ENCODE assay signal across 8 cellular contexts in the genomic region with DNA sequence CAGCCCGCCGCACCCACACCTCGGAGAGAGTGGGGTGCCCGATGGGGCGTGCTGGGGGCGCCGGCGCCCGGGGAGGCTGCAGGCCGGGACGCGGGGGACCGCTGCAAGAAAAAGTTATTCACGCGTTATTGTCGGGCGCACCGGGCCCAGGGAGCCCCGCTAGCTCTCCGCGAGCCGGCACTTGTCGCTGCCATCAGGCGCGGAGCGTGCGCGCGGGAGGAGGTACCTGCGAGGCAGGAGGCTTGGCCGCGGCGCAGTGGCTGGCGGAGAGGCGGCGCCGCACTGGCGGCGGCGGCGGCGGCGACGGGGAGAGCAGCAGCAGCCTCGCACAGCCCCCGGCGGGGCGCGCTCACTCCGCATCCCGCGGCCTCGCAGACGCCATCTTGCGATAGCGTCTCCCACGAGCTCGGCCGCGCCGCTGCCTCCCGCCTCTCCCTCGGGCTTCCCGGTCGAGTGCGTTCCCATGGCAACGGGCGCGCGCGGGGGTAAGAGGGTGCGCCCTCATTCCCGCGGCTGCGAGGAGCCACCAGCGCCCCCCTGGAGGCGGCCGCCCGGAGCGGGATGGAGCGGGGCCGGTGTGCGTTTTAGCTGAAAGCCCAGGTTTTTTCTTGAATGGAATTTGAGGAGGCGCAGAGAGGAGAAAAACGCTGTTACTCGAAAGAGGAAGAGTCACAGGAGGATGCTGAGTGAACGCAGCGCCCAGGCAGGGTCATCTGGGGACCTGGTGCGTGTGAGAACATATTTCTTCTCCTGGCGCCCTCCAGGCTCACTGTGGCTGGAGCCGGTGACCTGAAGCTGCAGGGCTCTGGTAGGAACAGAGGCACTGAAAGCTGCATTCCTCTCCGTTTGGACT. TPM values are rescaled to one million over a fixed set of nuclear protein-coding genes. Genes with fewer than 3 reads are reported as not detected.
A peak's percentile ranks its signal among the peaks of the same experiment; 100 is the strongest.
DNase-seq lines count a peak whose midpoint lies in the region; ATAC-seq and TF ChIP-seq lines count a peak whose summit lies in the region.

Gene CHN1, minus strand, starts transcription at position 402 of the 853 bp plus-strand sequence. CDS start 469 bp downstream, outside the sequence.

- DNase-seq in HK-2 (ENCODE audit: unreplicated experiment) = peak; percentile 67
- peak; percentile 62 for DNase-seq in activated effector memory CD4-positive, alpha-beta T cell treated with Interleukin-2 at 50 U/mL for 16 hours
- no peak for DNase-seq in foreskin keratinocyte
- DNase-seq in neural progenitor cell (ENCODE audit: low spot score) = peak; percentile 96

- H3K4me2 ChIP-seq in BLaER1 treated with 17β-estradiol and CSF1 and Interleukin-3, amounts not matched to agents 10 nM and 100 nM = peak within 1 kb of the TSS; percentile 95 to 100 (median 99)
- peak within 1 kb of the TSS; percentile 99 for H3K4me2 ChIP-seq in neural progenitor cell

- H3K9me3 ChIP-seq in BLaER1 treated with 17β-estradiol and CSF1 and Interleukin-3, amounts not matched to agents 10 nM and 100 nM (replicated peaks in 1 of 11) = no peaks in the 10 kb centered on the region
- H3K9me3 ChIP-seq in neural progenitor cell (ENCODE audit: low read depth) = no peaks in the 10 kb centered on the region
- H3K9me3 ChIP-seq in stomach smooth muscle (ENCODE audit: control insufficient read depth in 2 of 2, low read length in 2 of 2) = no peaks in the 10 kb centered on the region

- TF ChIP-seq CTCF in foreskin keratinocyte (conservative IDR thresholded peaks at IDR 0.05) (peak; percentile 13), neural progenitor cell (IDR thresholded peaks at IDR 0.05) (peak; percentile 38)

- H3F3A ChIP-seq in neural progenitor cell (ENCODE audit: low read depth) = peaks cover 48% of the 10 kb centered on the region

- no peak within 1 kb of the TSS for H3K27ac ChIP-seq in BLaER1 treated with 17β-estradiol and CSF1 and Interleukin-3, amounts not matched to agents 10 nM and 100 nM
- H3K27ac ChIP-seq in foreskin keratinocyte (no peak within 1 kb of the TSS), neural progenitor cell (peak within 1 kb of the TSS; percentile 92), stomach smooth muscle (ENCODE audit: low read length) (peak within 1 kb of the TSS; percentile 69)

- H3K4me1 ChIP-seq in BLaER1 treated with 17β-estradiol and CSF1 and Interleukin-3, amounts not matched to agents 10 nM and 100 nM = peaks cover 0 to 6% (median 0%) of the 10 kb centered on the region in 10 experiments; a peak in 4 of 20 replicates
- H3K4me1 ChIP-seq in foreskin keratinocyte = peaks cover 3% of the 10 kb centered on the region
- H3K4me1 ChIP-seq in neural progenitor cell = peaks cover 63% of the 10 kb centered on the region
- peaks cover 12% of the 10 kb centered on the region for H3K4me1 ChIP-seq in stomach smooth muscle (ENCODE audit: control insufficient read depth, insufficient read depth, low read length)

- H3K4me3 Mint-ChIP-seq in neural progenitor cell = peak within 1 kb of the TSS; percentile 99

- H3K4me3 ChIP-seq in BLaER1 treated with 17β-estradiol and CSF1 and Interleukin-3, amounts not matched to agents 10 nM and 100 nM = peak within 1 kb of the TSS; percentile 63 to 78 (median 70)
- H3K4me3 ChIP-seq in neural progenitor cell (peak within 1 kb of the TSS; percentile 97), stomach smooth muscle (ENCODE audit: low read length in 2 of 2) (peak within 1 kb of the TSS; percentile 83 to 84)

- H3K36me3 Mint-ChIP-seq in neural progenitor cell = no peaks in the 10 kb centered on the region

- peak within 1 kb of the TSS; percentile 25 to 74 (median 56); a peak in 21 of 22 replicates for H3K9ac ChIP-seq in BLaER1 treated with 17β-estradiol and CSF1 and Interleukin-3, amounts not matched to agents 10 nM and 100 nM
- peak within 1 kb of the TSS; percentile 65 for H3K9ac ChIP-seq in neural progenitor cell
- peak within 1 kb of the TSS; percentile 70 to 71 for H3K9ac ChIP-seq in stomach smooth muscle (ENCODE audit: low read length in 2 of 2)

- H3K4me1 Mint-ChIP-seq in neural progenitor cell = peaks cover 43% of the 10 kb centered on the region

- peak within 1 kb of the TSS; percentile 90 for H2AFZ ChIP-seq in neural progenitor cell (replicated peaks)

- no peaks in the 10 kb centered on the region for H3K9me3 Mint-ChIP-seq in neural progenitor cell

- peaks cover 0 to 14% (median 7%) of the 10 kb centered on the region in 11 experiments; a peak in 9 of 22 replicates for H4K20me1 ChIP-seq in BLaER1 treated with 17β-estradiol and CSF1 and Interleukin-3, amounts not matched to agents 10 nM and 100 nM
- H4K20me1 ChIP-seq in neural progenitor cell (ENCODE audit: low read depth) = peaks cover 14% of the 10 kb centered on the region

- peaks cover 52% of the 10 kb centered on the region for H3K79me2 ChIP-seq in neural progenitor cell (ENCODE audit: low read depth)

- H3K36me3 ChIP-seq in BLaER1 treated with 17β-estradiol and CSF1 and Interleukin-3, amounts not matched to agents 10 nM and 100 nM = no peaks in the 10 kb centered on the region
- H3K36me3 ChIP-seq in neural progenitor cell (no peaks in the 10 kb centered on the region), stomach smooth muscle (ENCODE audit: control insufficient read depth in 2 of 2, insufficient read depth in 2 of 2, low read length in 2 of 2) (no peaks in the 10 kb centered on the region)

- H3K27me3 ChIP-seq in BLaER1 treated with 17β-estradiol and CSF1 and Interleukin-3, amounts not matched to agents 10 nM and 100 nM = peaks cover 79 to 86% (median 84%) of the 10 kb centered on the region in 11 experiments
- H3K27me3 ChIP-seq in foreskin keratinocyte = peaks cover 84% of the 10 kb centered on the region
- no peaks in the 10 kb centered on the region for H3K27me3 ChIP-seq in neural progenitor cell
- H3K27me3 ChIP-seq in stomach smooth muscle (ENCODE audit: control insufficient read depth in 1 of 2, insufficient read depth in 2 of 2, low read length in 2 of 2) = no peaks in the 10 kb centered on the region

- H3K27ac Mint-ChIP-seq in neural progenitor cell = peak within 1 kb of the TSS; percentile 100

- peak; percentile 82 for ATAC-seq in GM19372 (IDR thresholded peaks at IDR 0.05; ENCODE audit: low read depth, unreplicated experiment)
- peak; percentile 91 for ATAC-seq in foreskin keratinocyte

- peaks cover 2% of the 10 kb centered on the region for H3K27me3 Mint-ChIP-seq in neural progenitor cell (ENCODE audit: insufficient read depth, low read depth)

TF ChIP-seq in PFSK-1, 5 proteins besides CTCF, POLR2A, EP300 and RAD21:
- TF ChIP-seq FOXP2 (optimal IDR thresholded peaks at IDR 0.05; ENCODE audit: borderline replicate concordance, extremely low read depth, extremely low read length, insufficient read depth) (peak; percentile 26), REST (IDR thresholded peaks at IDR 0.05; ENCODE audit: insufficient read depth in 1 of 2, low read depth in 2 of 2, low read length in 2 of 2) (no peak), POLR2AphosphoS5 (IDR thresholded peaks at IDR 0.05; ENCODE audit: low read depth, low read length) (0 out of 2 replicates have a peak, but pooled peaks have one; percentile 21)
TF ChIP-seq in PFSK-1: peak in this region for 2.

RNA-seq across cellular contexts. Expression of gene CHN1, which starts in this region (rescaled TPM):
- polyA plus RNA-seq in PFSK-1 (2012; ENCODE audit: insufficient read length, low read depth) = 17.9 TPM
- total RNA-seq in foreskin keratinocyte = 0.42 and 0.75 TPM in 2 replicates
- 0.47 and 0.48 TPM in 2 replicates for polyA plus RNA-seq in foreskin keratinocyte
- total RNA-seq in neural progenitor cell (ENCODE audit: low replicate concordance) = 45.0 and 46.6 TPM in 2 replicates

Comparison
In these comparisons a context has a peak if more than half of its experiments do, and no peak if none do; other contexts are left out.
1. RNA of gene CHN1 (total RNA-seq): 45.0 to 46.6 TPM in neural progenitor cell; 0.42 to 0.75 TPM in foreskin keratinocyte; every median in the first group is over 10 times any median in the second.
2. Peak in ATAC-seq in foreskin keratinocyte; RNA of the gene not detected or under 1 TPM.
3. H3K27ac ChIP-seq: peak in neural progenitor cell (single experiment) and stomach smooth muscle (single experiment); none in BLaER1 treated with 17β-estradiol and CSF1 and Interleukin-3, amounts not matched to agents 10 nM and 100 nM (0 of 11) and foreskin keratinocyte (single experiment).
4. DNase-seq: peak in HK-2 (single experiment), activated effector memory CD4-positive, alpha-beta T cell treated with Interleukin-2 at 50 U/mL for 16 hours (single experiment) and neural progenitor cell (single experiment); none in foreskin keratinocyte (0 of 2).
5. Peak in every context shown above with its lines, with median percentiles within 50 percentile points of each other: H3K4me3 ChIP-seq and H3K9ac ChIP-seq.